In the genomic region with DNA sequence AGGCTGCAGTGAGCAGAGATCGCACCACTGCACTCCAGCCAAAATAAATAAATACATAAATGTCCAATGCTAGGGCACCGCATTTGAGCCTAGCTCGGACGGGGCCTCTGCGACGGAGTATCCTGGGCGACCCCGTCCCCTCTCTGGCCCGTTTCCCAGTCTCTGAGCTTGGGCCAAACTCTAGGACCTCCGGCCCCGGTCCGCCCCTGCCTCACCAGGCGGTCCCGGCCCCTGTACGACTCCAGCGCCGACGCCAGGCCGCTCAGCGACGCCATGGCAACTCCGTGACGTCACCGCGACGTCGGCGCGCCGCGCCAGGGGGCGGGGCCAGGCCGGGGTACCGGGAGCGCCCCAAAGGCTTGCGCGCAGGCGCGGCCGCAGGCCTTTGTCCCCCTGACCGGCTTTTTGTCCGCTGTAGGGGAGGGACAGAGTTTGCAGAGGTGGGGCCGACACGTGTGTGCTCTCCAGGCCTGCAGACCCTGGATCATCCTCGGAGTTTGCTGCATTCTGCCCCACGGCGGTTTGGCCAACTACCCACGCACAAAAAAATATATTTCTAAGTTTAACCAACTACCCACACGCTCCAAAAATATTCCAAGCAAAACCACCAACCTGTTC, we compare ENCODE assay signal across 8 cellular contexts. TPM values are rescaled to one million over a fixed set of nuclear protein-coding genes. Genes with fewer than 3 reads are reported as not detected.
DNase-seq lines count a peak whose midpoint lies in the region; ATAC-seq, FAIRE-seq and TF ChIP-seq lines count a peak whose summit lies in the region.

A gene (minus strand): TSS at position 300 of the 618 bp plus-strand sequence. CDS start 25 bp downstream, at position 275.

- in situ Hi-C loops in HepG2 (cut with HindIII; ENCODE audit: extremely low pct_ligation_motif_present, low pct_unique_long_range_greater_than_20kb) = no loop called here

- H4K20me1 ChIP-seq in HepG2 (ENCODE audit: insufficient read depth, low read length) = no peaks in the 10 kb centered on the region

- intact Hi-C loops in dendritic cell treated with granulocyte-macrophage colony-stimulating factor and Interleukin-4, amounts not matched to agents 40 ng/mL and 50 ng/mL, for 4 days (cut with micrococcal nuclease) = no loop called here
- intact Hi-C loops in HepG2 (cut with micrococcal nuclease; ENCODE audit: unreplicated experiment) = no loop called here

- no peak for TF ChIP-seq EP300 in HepG2 (IDR thresholded peaks at IDR 0.05; ENCODE audit: low read depth in 2 of 2, low read length in 2 of 2)
- TF ChIP-seq EP300 in HepG2 (CRISPR knock-in tag; IDR thresholded peaks at IDR 0.05; ENCODE audit: borderline replicate concordance) = no peak

- 39% methylated on average over 29 of the region's 49 CpGs for WGBS in HepG2 (ENCODE audit: low lambda C conversion rate)

- no peak for TF ChIP-seq CTCF in HepG2 (CRISPR knock-in tag; IDR thresholded peaks at IDR 0.05)

- H3K27me3 Mint-ChIP-seq in dendritic cell treated with granulocyte-macrophage colony-stimulating factor and Interleukin-4, amounts not matched to agents 40 ng/mL and 50 ng/mL, for 4 days = peaks cover 5% of the 10 kb centered on the region

- DNase-seq in EH (ENCODE audit: low read depth) (peak; percentile 82), NCI-H345 (lab: John Stamatoyannopoulos, UW) (peak; percentile 92), HepG2 (ENCODE audit: low spot score) (no peak)
- peak; percentile 87 for DNase-seq in activated CD4-positive, alpha-beta T cell treated with anti-CD3 and anti-CD28 coated beads, Interleukin-2, amount 50 U/mL, for 24 hours (ENCODE audit: low read depth in 1 of 2, low spot score in 1 of 2)
- peak; percentile 87 for DNase-seq in stimulated activated CD4-positive, alpha-beta T cell treated with anti-CD3 and anti-CD28 coated beads, Interleukin-2, amount 100 ng/mL, for 4 hours (ENCODE audit: low read depth)

- H3K4me1 ChIP-seq in HepG2 (ENCODE audit: insufficient read depth, low read length) = peaks cover 59% of the 10 kb centered on the region

- H3K4me1 Mint-ChIP-seq in dendritic cell treated with granulocyte-macrophage colony-stimulating factor and Interleukin-4, amounts not matched to agents 40 ng/mL and 50 ng/mL, for 4 days (ENCODE audit: low read depth) = peaks cover 38% of the 10 kb centered on the region

- peak within 1 kb of the TSS; percentile 79 for H3K27ac Mint-ChIP-seq in dendritic cell treated with granulocyte-macrophage colony-stimulating factor and Interleukin-4, amounts not matched to agents 40 ng/mL and 50 ng/mL, for 4 days

- H3K9ac ChIP-seq in HepG2 (ENCODE audit: insufficient read depth, low read depth, low read length) = no peak within 1 kb of the TSS; the same call in 1 of the 2 replicates

- no peaks in the 10 kb centered on the region for H3K9me3 ChIP-seq in HepG2 (ENCODE audit: low read length)

- TF ChIP-seq POLR2A in HepG2 (IDR thresholded peaks at IDR 0.05; ENCODE audit: insufficient read depth in 1 of 2, low read depth in 2 of 2, low read length in 2 of 2) = no peak

- no peak for TF ChIP-seq RAD21 in HepG2 (CRISPR knock-in tag; IDR thresholded peaks at IDR 0.05)

- POLR2A ChIA-PET in HepG2 (lab: Yijun Ruan, JAX) = interaction anchor here (0.7 kb wide), 1 partner anchor 516 kb away, joined by 3 read pairs; no protein-coding TSS in a partner anchor

- H3K4me3 Mint-ChIP-seq in dendritic cell treated with granulocyte-macrophage colony-stimulating factor and Interleukin-4, amounts not matched to agents 40 ng/mL and 50 ng/mL, for 4 days = peak within 1 kb of the TSS; percentile 72

- ATAC-seq in HG02840 (IDR thresholded peaks at IDR 0.05; ENCODE audit: low FRiP score, unreplicated experiment) (peak; percentile 63), HepG2 (no peak), GM18520 (IDR thresholded peaks at IDR 0.05; ENCODE audit: unreplicated experiment) (no peak)

- no peaks in the 10 kb centered on the region for H3K9me3 Mint-ChIP-seq in dendritic cell treated with granulocyte-macrophage colony-stimulating factor and Interleukin-4, amounts not matched to agents 40 ng/mL and 50 ng/mL, for 4 days

- no peaks in the 10 kb centered on the region for H3K36me3 Mint-ChIP-seq in dendritic cell treated with granulocyte-macrophage colony-stimulating factor and Interleukin-4, amounts not matched to agents 40 ng/mL and 50 ng/mL, for 4 days (ENCODE audit: low read depth)

- 0 out of 6 replicates have a peak within 1 kb of the TSS, but pooled peaks of 1 of the 3 experiments have one; percentile 30 for H3K4me3 ChIP-seq in HepG2 (replicated peaks in 1 of 3; ENCODE audit: insufficient read depth in 1 of 3, low read depth in 2 of 3, low read length in 3 of 3)

- no peaks in the 10 kb centered on the region for H3K79me2 ChIP-seq in HepG2 (ENCODE audit: insufficient read depth, low read length)

- BruUV-seq in HepG2 (replicated peaks; lab: Mats Ljungman, UMichigan) = no TSS peak

- H3K27me3 ChIP-seq in HepG2 (ENCODE audit: control insufficient read depth in 1 of 2, insufficient read depth in 2 of 2, low read length in 2 of 2) = no peaks in the 10 kb centered on the region

- peak within 1 kb of the TSS; percentile 45 for H3K27ac ChIP-seq in HepG2 (ENCODE audit: extremely low read length, insufficient read depth, low read length)

- H3K4me2 ChIP-seq in HepG2 (ENCODE audit: low read depth, low read length) = peak within 1 kb of the TSS; percentile 53

- FAIRE-seq in HepG2 (lab: Jason Lieb, UNC) = no peak

- CTCF ChIA-PET in HepG2 (lab: Yijun Ruan, JAX; ENCODE audit: low intra/inter-chr PET ratio, low total read pairs) = no interaction called here

- H3K36me3 ChIP-seq in HepG2 (replicated peaks in 1 of 2; ENCODE audit: control insufficient read depth in 1 of 2, insufficient read depth in 2 of 2, low read length in 2 of 2) = no peaks in the 10 kb centered on the region

- no peak within 1 kb of the TSS for H2AFZ ChIP-seq in HepG2 (ENCODE audit: low read length)

TF ChIP-seq in HepG2, 621 proteins besides CTCF, POLR2A, EP300 and RAD21 (continues in another document):
- TF ChIP-seq CREB1 (IDR thresholded peaks at IDR 0.05) = peak; percentile 94
- TF ChIP-seq CREB1 (CRISPR knock-in tag; IDR thresholded peaks at IDR 0.05) = no peak
- TF ChIP-seq, protein P1, sequence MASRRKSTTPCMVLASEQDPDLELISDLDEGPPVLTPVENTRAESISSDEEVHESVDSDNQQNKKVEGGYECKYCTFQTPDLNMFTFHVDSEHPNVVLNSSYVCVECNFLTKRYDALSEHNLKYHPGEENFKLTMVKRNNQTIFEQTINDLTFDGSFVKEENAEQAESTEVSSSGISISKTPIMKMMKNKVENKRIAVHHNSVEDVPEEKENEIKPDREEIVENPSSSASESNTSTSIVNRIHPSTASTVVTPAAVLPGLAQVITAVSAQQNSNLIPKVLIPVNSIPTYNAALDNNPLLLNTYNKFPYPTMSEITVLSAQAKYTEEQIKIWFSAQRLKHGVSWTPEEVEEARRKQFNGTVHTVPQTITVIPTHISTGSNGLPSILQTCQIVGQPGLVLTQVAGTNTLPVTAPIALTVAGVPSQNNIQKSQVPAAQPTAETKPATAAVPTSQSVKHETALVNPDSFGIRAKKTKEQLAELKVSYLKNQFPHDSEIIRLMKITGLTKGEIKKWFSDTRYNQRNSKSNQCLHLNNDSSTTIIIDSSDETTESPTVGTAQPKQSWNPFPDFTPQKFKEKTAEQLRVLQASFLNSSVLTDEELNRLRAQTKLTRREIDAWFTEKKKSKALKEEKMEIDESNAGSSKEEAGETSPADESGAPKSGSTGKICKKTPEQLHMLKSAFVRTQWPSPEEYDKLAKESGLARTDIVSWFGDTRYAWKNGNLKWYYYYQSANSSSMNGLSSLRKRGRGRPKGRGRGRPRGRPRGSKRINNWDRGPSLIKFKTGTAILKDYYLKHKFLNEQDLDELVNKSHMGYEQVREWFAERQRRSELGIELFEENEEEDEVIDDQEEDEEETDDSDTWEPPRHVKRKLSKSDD (CRISPR knock-in tag; IDR thresholded peaks at IDR 0.05; ENCODE audit: low read depth) = peak; percentile 76; the same call in 1 of the 2 replicates

RNA-seq across cellular contexts. Expression of the gene that starts here (rescaled TPM):
- total RNA-seq in HepG2 (2016; rRNA removed; fragmentation: Illumina TruSeq; extraction: Trizol) = not detected in 2 replicates
- not detected in 2 replicates for total RNA-seq in HepG2 (2016; cell fraction: cytosol; rRNA removed; fragmentation: Illumina TruSeq; extraction: Trizol; ENCODE audit: low read depth)
- not detected in 2 replicates for total RNA-seq in HepG2 (2016; cell fraction: insoluble cytoplasmic fraction; rRNA removed; fragmentation: Illumina TruSeq; extraction: Trizol)
- not detected in 2 replicates for total RNA-seq in HepG2 (2016; cell fraction: membrane; rRNA removed; fragmentation: Illumina TruSeq; extraction: Trizol)
- total RNA-seq in HepG2 (2016; cell fraction: nucleus; rRNA removed; fragmentation: Illumina TruSeq; extraction: Trizol) = not detected in 2 replicates
- not detected in 2 replicates for polyA plus RNA-seq in HepG2 (2011; rRNA removed)
- polyA plus RNA-seq in HepG2 (2011; cell fraction: cytosol; rRNA removed) = 0.07 TPM in 1 of 2 replicates, not detected in the other
- polyA plus RNA-seq in HepG2 (2011; cell fraction: nucleus; rRNA removed) = 0.12 and 0.16 TPM in 2 replicates
- polyA plus RNA-seq in HepG2 (2012) = not detected in 2 replicates
- polyA plus RNA-seq in HepG2 (2016; cell fraction: cytosol; fragmentation: Illumina TruSeq; extraction: Trizol; ENCODE audit: low read depth) = not detected in 2 replicates
- not detected in 2 replicates for polyA plus RNA-seq in HepG2 (2016; cell fraction: insoluble cytoplasmic fraction; fragmentation: Illumina TruSeq; extraction: Trizol; ENCODE audit: low read depth)
- not detected in 2 replicates for polyA plus RNA-seq in HepG2 (2016; cell fraction: membrane; fragmentation: Illumina TruSeq; extraction: Trizol; ENCODE audit: low read depth)
- polyA plus RNA-seq in HepG2 (2016; cell fraction: nucleus; fragmentation: Illumina TruSeq; extraction: Trizol; ENCODE audit: insufficient read depth, low read depth) = not detected in 2 replicates
- polyA minus RNA-seq in HepG2 (2011; rRNA and poly(A)+ RNA removed; ENCODE audit: low replicate concordance) = 1.4 TPM in 1 of 2 replicates, not detected in the other
- not detected in 2 replicates for polyA minus RNA-seq in HepG2 (2011; cell fraction: cytosol; rRNA and poly(A)+ RNA removed)
- polyA minus RNA-seq in HepG2 (2011; cell fraction: nucleus; rRNA and poly(A)+ RNA removed) = not detected in 2 replicates
